Comparison of ENCODE assay signal across 1 cellular context in the genomic region with DNA sequence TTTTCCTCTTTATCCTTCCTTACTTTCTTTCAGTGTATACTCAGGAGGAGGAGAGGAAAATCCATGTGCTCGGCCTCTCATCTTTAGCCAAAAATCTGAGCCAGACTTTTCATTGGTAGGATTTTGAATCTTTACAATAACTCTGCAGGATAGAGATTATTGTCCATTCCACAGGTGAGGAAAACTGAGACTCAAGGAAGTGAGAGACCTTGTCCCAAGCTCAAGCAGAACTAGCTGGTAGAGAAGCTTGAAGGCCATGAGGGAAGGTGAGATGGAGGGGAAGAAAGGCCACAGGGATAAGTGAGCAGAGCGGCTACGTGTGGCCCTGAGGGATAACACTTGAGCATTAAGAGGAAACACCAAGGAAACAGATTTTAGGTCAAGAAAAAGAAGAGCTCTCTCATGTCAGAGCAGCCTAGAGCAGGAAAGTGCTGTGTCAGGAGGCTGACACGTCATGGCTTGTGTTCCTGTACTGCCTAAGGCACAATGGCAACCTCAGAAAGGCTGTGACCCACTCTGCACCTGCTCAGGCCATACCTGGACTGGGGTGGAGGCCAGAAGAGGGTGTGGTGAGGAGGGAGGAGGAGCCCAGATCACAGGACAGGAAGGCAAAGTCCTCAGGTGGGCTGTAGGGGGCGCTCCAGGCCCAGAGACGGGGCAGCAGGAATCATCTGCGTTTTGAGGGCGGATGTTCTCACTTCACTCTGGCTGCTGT.
TF ChIP-seq lines count a peak whose summit lies in the region.

No MANE protein-coding gene starts in this region.

TF ChIP-seq in K562, 482 proteins besides CTCF, POLR2A, EP300 and RAD21 (continued from another document):
- TF ChIP-seq MTA2 (IDR thresholded peaks at IDR 0.05; ENCODE audit: low read depth), result no peak
- TF ChIP-seq, protein P1, sequence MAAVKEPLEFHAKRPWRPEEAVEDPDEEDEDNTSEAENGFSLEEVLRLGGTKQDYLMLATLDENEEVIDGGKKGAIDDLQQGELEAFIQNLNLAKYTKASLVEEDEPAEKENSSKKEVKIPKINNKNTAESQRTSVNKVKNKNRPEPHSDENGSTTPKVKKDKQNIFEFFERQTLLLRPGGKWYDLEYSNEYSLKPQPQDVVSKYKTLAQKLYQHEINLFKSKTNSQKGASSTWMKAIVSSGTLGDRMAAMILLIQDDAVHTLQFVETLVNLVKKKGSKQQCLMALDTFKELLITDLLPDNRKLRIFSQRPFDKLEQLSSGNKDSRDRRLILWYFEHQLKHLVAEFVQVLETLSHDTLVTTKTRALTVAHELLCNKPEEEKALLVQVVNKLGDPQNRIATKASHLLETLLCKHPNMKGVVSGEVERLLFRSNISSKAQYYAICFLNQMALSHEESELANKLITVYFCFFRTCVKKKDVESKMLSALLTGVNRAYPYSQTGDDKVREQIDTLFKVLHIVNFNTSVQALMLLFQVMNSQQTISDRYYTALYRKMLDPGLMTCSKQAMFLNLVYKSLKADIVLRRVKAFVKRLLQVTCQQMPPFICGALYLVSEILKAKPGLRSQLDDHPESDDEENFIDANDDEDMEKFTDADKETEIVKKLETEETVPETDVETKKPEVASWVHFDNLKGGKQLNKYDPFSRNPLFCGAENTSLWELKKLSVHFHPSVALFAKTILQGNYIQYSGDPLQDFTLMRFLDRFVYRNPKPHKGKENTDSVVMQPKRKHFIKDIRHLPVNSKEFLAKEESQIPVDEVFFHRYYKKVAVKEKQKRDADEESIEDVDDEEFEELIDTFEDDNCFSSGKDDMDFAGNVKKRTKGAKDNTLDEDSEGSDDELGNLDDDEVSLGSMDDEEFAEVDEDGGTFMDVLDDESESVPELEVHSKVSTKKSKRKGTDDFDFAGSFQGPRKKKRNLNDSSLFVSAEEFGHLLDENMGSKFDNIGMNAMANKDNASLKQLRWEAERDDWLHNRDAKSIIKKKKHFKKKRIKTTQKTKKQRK (IDR thresholded peaks at IDR 0.05; ENCODE audit: borderline replicate concordance, low read depth, low read length), result no peak
- no peak for TF ChIP-seq ZNF639 (CRISPR knock-in tag; conservative IDR thresholded peaks at IDR 0.05 in 1 of 2, IDR thresholded peaks at IDR 0.05 in 1 of 2)
- no peak for TF ChIP-seq ARID1B (IDR thresholded peaks at IDR 0.05)
- no peak for TF ChIP-seq FOXK2 (conservative IDR thresholded peaks at IDR 0.05 in 1 of 2, IDR thresholded peaks at IDR 0.05 in 1 of 2; ENCODE audit: low read depth in 2 of 2)
- peak; percentile 87 for TF ChIP-seq CTBP1 (IDR thresholded peaks at IDR 0.05; ENCODE audit: borderline replicate concordance)
- no peak for TF ChIP-seq CREB1 (IDR thresholded peaks at IDR 0.05)
- TF ChIP-seq CREB1 (CRISPR knock-in tag; IDR thresholded peaks at IDR 0.05), result no peak
- no peak for TF ChIP-seq ZBTB11 (CRISPR knock-in tag; IDR thresholded peaks at IDR 0.05)
- TF ChIP-seq ETV1 (tag; conservative IDR thresholded peaks at IDR 0.05; ENCODE audit: low read depth), result peak; percentile 47; the same call in 1 of the 2 replicates
- no peak for TF ChIP-seq CBX5 (IDR thresholded peaks at IDR 0.05; ENCODE audit: borderline replicate concordance, low read depth)
- TF ChIP-seq ZNF197 (CRISPR knock-in tag; IDR thresholded peaks at IDR 0.05; ENCODE audit: low read depth), result no peak
- no peak for TF ChIP-seq NR2C1 (IDR thresholded peaks at IDR 0.05)
- TF ChIP-seq NR2C1 (tag; IDR thresholded peaks at IDR 0.05), result no peak
- TF ChIP-seq SMAD1 (IDR thresholded peaks at IDR 0.05; ENCODE audit: low read depth, low read length, partially characterized antibody), result no peak
